In genomic region chr5:157574456-157575095, GRCh38 we compare ENCODE assay signal across 8 cellular contexts. TPM values are rescaled to one million over a fixed set of nuclear protein-coding genes. Genes with fewer than 3 reads are reported as not detected.
DNase-seq lines count a peak whose midpoint lies in the region; ATAC-seq and TF ChIP-seq lines count a peak whose summit lies in the region.

No MANE protein-coding gene starts in this region.

- H3K36me3 ChIP-seq in Caco-2 (ENCODE audit: control insufficient read depth, insufficient read depth, low read length), result no peaks in the 10 kb centered on the region
- no peaks in the 10 kb centered on the region; the same call in 1 of the 2 replicates for H3K36me3 ChIP-seq in Panc1 (ENCODE audit: control insufficient read depth, insufficient read depth, low read length)

- no TSS peak for BruUV-seq in Caco-2 (replicated peaks; lab: Mats Ljungman, UMichigan)
- no TSS peak for BruUV-seq in Panc1 (replicated peaks; lab: Mats Ljungman, UMichigan)

- H3K9me3 ChIP-seq in Caco-2 (no peaks in the 10 kb centered on the region), Panc1 (ENCODE audit: control insufficient read depth, insufficient read depth, low read depth, low read length) (no peaks in the 10 kb centered on the region)

- H3K27me3 ChIP-seq in Caco-2 (replicated peaks; ENCODE audit: control insufficient read depth, insufficient read depth, low read length) (no peaks in the 10 kb centered on the region), Panc1 (ENCODE audit: control insufficient read depth, insufficient read depth, low read length) (peaks cover 6% of the 10 kb centered on the region; the same call in 1 of the 2 replicates)

- intact Hi-C loops in Caco-2 (cut with micrococcal nuclease; ENCODE audit: unreplicated experiment), result loop anchor here (2.0 to 5.0 kb wide), 3 partner anchors 20 to 168 kb away; partner anchors contain the start of genes LSM11 and SOX30
- intact Hi-C loops in Panc1 (cut with micrococcal nuclease; ENCODE audit: unreplicated experiment), result no loop called here

- H3K27me3 Mint-ChIP-seq in Caco-2 (ENCODE audit: insufficient read depth, unreplicated experiment) (no peaks in the 10 kb centered on the region), endothelial cell (ENCODE audit: unreplicated experiment) (peaks cover 9% of the 10 kb centered on the region), neural crest cell (ENCODE audit: low read depth) (peaks cover 32% of the 10 kb centered on the region)

- peak overlapping the region; percentile 92 for H3K4me3 Mint-ChIP-seq in Caco-2 (ENCODE audit: unreplicated experiment)
- peak overlapping the region; percentile 100 for H3K4me3 Mint-ChIP-seq in endothelial cell (ENCODE audit: unreplicated experiment)
- H3K4me3 Mint-ChIP-seq in neural crest cell, result peak overlapping the region; percentile 94

- no peak for TF ChIP-seq CTCF in Caco-2 (IDR thresholded peaks at IDR 0.05; ENCODE audit: insufficient read depth in 1 of 2, low read depth in 1 of 2, low read length in 1 of 2, severe bottlenecking in 1 of 2, unreplicated experiment in 1 of 2)
- no peak for TF ChIP-seq CTCF in Panc1 (IDR thresholded peaks at IDR 0.05)
- TF ChIP-seq CTCF in endothelial cell (IDR thresholded peaks at IDR 0.05; ENCODE audit: unreplicated experiment), result no peak
- TF ChIP-seq CTCF in neural crest cell (conservative IDR thresholded peaks at IDR 0.05), result no peak

- POLR2A ChIA-PET in Caco-2 (lab: Charles Lee), result no interaction called here
- POLR2A ChIA-PET in Panc1 (lab: Charles Lee), result no interaction called here

- CTCF ChIA-PET in Caco-2 (lab: Charles Lee) (no interaction called here), Panc1 (lab: Charles Lee) (no interaction called here)

- DNase-seq in Caco-2 (no peak), Panc1 (ENCODE audit: low read depth, low spot score) (no peak), endothelial cell (ENCODE audit: low spot score) (peak; percentile 20), neural crest cell (ENCODE audit: low read depth, low spot score) (no peak), DMS153 (lab: John Stamatoyannopoulos, UW) (no peak), LoVo (ENCODE audit: low spot score) (no peak)

- no peak for ATAC-seq in Panc1
- no peak for ATAC-seq in GM21360 (IDR thresholded peaks at IDR 0.05; ENCODE audit: unreplicated experiment)
- no peak for ATAC-seq in GM18907 (IDR thresholded peaks at IDR 0.05; ENCODE audit: unreplicated experiment)

- H3K36me3 Mint-ChIP-seq in Caco-2 (ENCODE audit: insufficient read depth, unreplicated experiment) (peaks cover under 1% of the 10 kb centered on the region), endothelial cell (ENCODE audit: low read depth, unreplicated experiment) (peaks cover 21% of the 10 kb centered on the region), neural crest cell (ENCODE audit: low read depth) (no peaks in the 10 kb centered on the region)

- no peak overlapping the region for H3K27ac ChIP-seq in Panc1 (ENCODE audit: low read length)

- in situ Hi-C loops in Panc1 (cut with HindIII; ENCODE audit: low pct_unique_long_range_greater_than_20kb, low sequenced_read_pairs), result no loop called here

- H3K9me3 Mint-ChIP-seq in Caco-2 (ENCODE audit: unreplicated experiment), result no peaks in the 10 kb centered on the region
- no peaks in the 10 kb centered on the region for H3K9me3 Mint-ChIP-seq in endothelial cell (ENCODE audit: unreplicated experiment)
- no peaks in the 10 kb centered on the region for H3K9me3 Mint-ChIP-seq in neural crest cell

- peak overlapping the region; percentile 75 for H3K4me3 ChIP-seq in Caco-2 (ENCODE audit: low read depth, low read length)
- peak overlapping the region; percentile 50 to 74 for H3K4me3 ChIP-seq in Panc1 (ENCODE audit: low read depth in 2 of 2, low read length in 2 of 2)

- H3K4me1 ChIP-seq in Caco-2 (peaks cover 37% of the 10 kb centered on the region), Panc1 (ENCODE audit: control insufficient read depth, insufficient read depth, low read length) (peaks cover 9% of the 10 kb centered on the region; the same call in 1 of the 2 replicates)

- H3K4me1 Mint-ChIP-seq in Caco-2 (ENCODE audit: low read depth, unreplicated experiment), result peaks cover 48% of the 10 kb centered on the region
- H3K4me1 Mint-ChIP-seq in endothelial cell (ENCODE audit: unreplicated experiment), result peaks cover 60% of the 10 kb centered on the region
- H3K4me1 Mint-ChIP-seq in neural crest cell, result peaks cover 27% of the 10 kb centered on the region

- H3K27ac Mint-ChIP-seq in Caco-2 (ENCODE audit: unreplicated experiment) (peak overlapping the region; percentile 50), endothelial cell (ENCODE audit: unreplicated experiment) (peak overlapping the region; percentile 87), neural crest cell (ENCODE audit: unreplicated experiment) (no peak overlapping the region)

RNA-seq across cellular contexts. Expression of gene ADAM19, which starts 1.0 kb away (rescaled TPM):
- total RNA-seq in Caco-2 (2022), result 62.9 and 69.4 TPM in 2 replicates
- 3.5 TPM for total RNA-seq in Panc1 (2021; ENCODE audit: unreplicated experiment)
- 1.7 TPM for polyA plus RNA-seq in Panc1 (2012; ENCODE audit: insufficient read length)
- 176 TPM for total RNA-seq in endothelial cell (ENCODE audit: unreplicated experiment)
- total RNA-seq in neural crest cell, result 9.1 and 11.3 TPM in 2 replicates
